ENCODE assay signal across 8 cellular contexts in the genomic region with DNA sequence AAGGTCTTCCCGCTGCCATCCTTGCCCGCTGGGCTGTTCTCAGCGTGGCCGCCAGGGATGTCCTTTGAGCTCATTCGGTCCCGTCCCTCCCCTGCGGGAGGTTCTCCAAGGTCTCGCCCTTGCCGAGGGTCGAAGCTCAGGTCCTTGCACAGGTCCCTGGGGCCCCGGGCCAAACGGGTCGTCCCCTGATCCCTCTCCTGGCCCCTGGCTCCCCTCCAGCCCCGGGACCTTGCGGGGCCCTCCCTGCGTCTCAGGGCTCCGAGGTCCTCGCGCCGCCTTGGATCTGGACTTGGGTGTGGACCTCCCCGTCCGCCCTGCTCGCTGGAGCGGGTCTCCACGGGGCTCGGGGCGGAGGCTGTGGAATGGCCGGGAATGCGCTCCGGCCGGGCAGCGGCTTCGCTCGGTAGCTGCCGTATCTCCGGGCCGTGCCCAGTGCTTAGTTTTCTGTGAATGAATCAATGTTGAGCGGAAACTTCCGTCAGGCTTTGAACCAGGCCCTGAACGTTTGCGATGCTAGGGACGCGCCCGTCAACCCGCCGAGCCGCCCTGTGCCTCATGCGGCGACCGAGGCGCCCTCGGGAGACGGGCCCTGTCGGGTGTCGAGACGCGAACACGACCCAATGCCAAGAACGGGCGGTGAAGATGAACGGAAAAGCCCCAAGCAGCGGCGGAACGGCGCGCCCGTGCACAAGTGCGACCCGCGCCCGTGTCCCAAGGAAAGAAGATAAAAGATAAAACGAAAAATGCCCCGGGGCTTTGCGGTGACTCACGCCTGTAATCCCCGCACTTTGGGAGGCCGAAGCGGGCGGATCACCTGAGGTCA. TPM values are rescaled to one million over a fixed set of nuclear protein-coding genes. Genes with fewer than 3 reads are reported as not detected.
A peak's percentile ranks its signal among the peaks of the same experiment; 100 is the strongest.
DNase-seq lines count a peak whose midpoint lies in the region; ATAC-seq and TF ChIP-seq lines count a peak whose summit lies in the region.

No MANE protein-coding gene starts in this region.

- H3K56ac ChIP-seq in mesendoderm (ENCODE audit: low read length) = peak overlapping the region; percentile 70

- no CpG with 5 or more reads among the region's 79 CpGs for WGBS in mesendoderm (ENCODE audit: extremely low coverage, insufficient coverage, low lambda C conversion rate)

- no peak overlapping the region for H3K4ac ChIP-seq in mesendoderm (ENCODE audit: low read depth, low read length)

- peak; percentile 44 for TF ChIP-seq CTCF in AG09319 (IDR thresholded peaks at IDR 0.05; ENCODE audit: low read depth, low read length)

- no peak for DNase-seq in AG09319 (ENCODE audit: extremely low read depth, low read depth)
- peak; percentile 72 for DNase-seq in activated CD4-positive, alpha-beta memory T cell treated with anti-CD3 and anti-CD28 coated beads, Interleukin-2, amount 10 ng/mL, durations not matched to agents 7 days and 5 days
- peak; percentile 75 for DNase-seq in mesendoderm
- DNase-seq in stimulated activated CD8-positive, alpha-beta memory T cell treated with anti-CD3 and anti-CD28 coated beads, Interleukin-15, amount 100 ng/mL, for 4 hours (ENCODE audit: low read depth in 2 of 2) = peak; percentile 42 to 43
- DNase-seq in GDM1 (lab: John Stamatoyannopoulos, UW) = no peak

- H3K79me2 ChIP-seq in mesendoderm (ENCODE audit: control insufficient read depth, insufficient read depth, low read length) = no peaks in the 10 kb centered on the region

- H3K4me1 ChIP-seq in HUES48 (ENCODE audit: control insufficient read depth, insufficient read depth, low read length) (no peaks in the 10 kb centered on the region), duodenal mucosa (ENCODE audit: control insufficient read depth in 1 of 2, insufficient read depth in 2 of 2, low read length in 2 of 2) (peaks cover 18 to 22% of the 10 kb centered on the region in 2 donors), mesendoderm (ENCODE audit: control insufficient read depth, low read depth, low read length) (peaks cover 3% of the 10 kb centered on the region)

- no peak overlapping the region for H3K27ac ChIP-seq in HUES48 (ENCODE audit: low read depth, low read length)
- peak overlapping the region; percentile 79 for H3K27ac ChIP-seq in duodenal mucosa (ENCODE audit: low read depth, low read length)
- H3K27ac ChIP-seq in mesendoderm (ENCODE audit: low read depth, low read length) = no peak overlapping the region

- H3K9ac ChIP-seq in HUES48 (ENCODE audit: low read depth, low read length) = peak overlapping the region; percentile 5; the same call in 1 of the 2 replicates
- peak overlapping the region; percentile 62 to 74 for H3K9ac ChIP-seq in duodenal mucosa (ENCODE audit: low read depth in 1 of 2, low read length in 2 of 2)
- peak overlapping the region; percentile 59 for H3K9ac ChIP-seq in mesendoderm (ENCODE audit: low read length)

- H3K79me1 ChIP-seq in mesendoderm (ENCODE audit: low read length) = no peaks in the 10 kb centered on the region

- no peaks in the 10 kb centered on the region for H3K27me3 Mint-ChIP-seq in activated CD4-positive, alpha-beta memory T cell treated with anti-CD3 and anti-CD28 coated beads, Interleukin-2, amount 10 ng/mL, durations not matched to agents 7 days and 5 days

- H3K27ac Mint-ChIP-seq in activated CD4-positive, alpha-beta memory T cell treated with anti-CD3 and anti-CD28 coated beads, Interleukin-2, amount 10 ng/mL, durations not matched to agents 7 days and 5 days = no peak overlapping the region

- H2BK120ac ChIP-seq in mesendoderm (ENCODE audit: low read depth, low read length) = no peak overlapping the region

- peak overlapping the region; percentile 45 for H3K23ac ChIP-seq in mesendoderm (ENCODE audit: low read length)

- H3K4me2 ChIP-seq in mesendoderm (ENCODE audit: low read length) = peak overlapping the region; percentile 42

- H4K5ac ChIP-seq in mesendoderm (ENCODE audit: low read length) = no peak overlapping the region

- CTCF ChIA-PET in activated CD4-positive, alpha-beta memory T cell treated with anti-CD3 and anti-CD28 coated beads, Interleukin-2, amount 10 ng/mL, durations not matched to agents 7 days and 5 days (lab: Charles Lee) = interaction anchor here (0.7 to 3.0 kb wide), 12 partner anchors 11 to 293 kb away, joined by 3 to 15 read pairs (median 4); a partner anchor contains a TSS

- no peak overlapping the region for H3K4me3 ChIP-seq in HUES48 (ENCODE audit: low read depth, low read length)
- H3K4me3 ChIP-seq in duodenal mucosa (ENCODE audit: low read depth in 1 of 2, low read length in 2 of 2) = no peak overlapping the region
- peak overlapping the region; percentile 42 for H3K4me3 ChIP-seq in mesendoderm (ENCODE audit: low read length)

- peaks cover 23% of the 10 kb centered on the region for H3K4me1 Mint-ChIP-seq in activated CD4-positive, alpha-beta memory T cell treated with anti-CD3 and anti-CD28 coated beads, Interleukin-2, amount 10 ng/mL, durations not matched to agents 7 days and 5 days

- H3K36me3 Mint-ChIP-seq in activated CD4-positive, alpha-beta memory T cell treated with anti-CD3 and anti-CD28 coated beads, Interleukin-2, amount 10 ng/mL, durations not matched to agents 7 days and 5 days (ENCODE audit: low read depth) = peaks cover 11% of the 10 kb centered on the region

- H4K8ac ChIP-seq in mesendoderm (ENCODE audit: low read depth, low read length) = no peak overlapping the region

- H3K9me3 ChIP-seq in HUES48 (ENCODE audit: control insufficient read depth, insufficient read depth, low read length) = no peaks in the 10 kb centered on the region
- no peaks in the 10 kb centered on the region for H3K9me3 ChIP-seq in duodenal mucosa (ENCODE audit: control insufficient read depth in 1 of 2, low read length in 2 of 2)

- H3K27me3 ChIP-seq in HUES48 (ENCODE audit: control insufficient read depth, insufficient read depth, low read length) (0 out of 2 replicates have a peak, but pooled peaks cover 5% of the 10 kb centered on the region), duodenal mucosa (ENCODE audit: control insufficient read depth in 1 of 2, insufficient read depth in 2 of 2, low read length in 2 of 2) (no peaks in the 10 kb centered on the region), mesendoderm (ENCODE audit: insufficient read depth, low read length, poor library complexity) (no peaks in the 10 kb centered on the region)

- H2AK5ac ChIP-seq in mesendoderm (ENCODE audit: low read length) = no peak overlapping the region

- peaks cover 9% of the 10 kb centered on the region for H3K36me3 ChIP-seq in HUES48 (ENCODE audit: control insufficient read depth, insufficient read depth, low read length)
- peaks cover 2 to 6% of the 10 kb centered on the region in 2 donors for H3K36me3 ChIP-seq in duodenal mucosa (ENCODE audit: control insufficient read depth in 1 of 2, insufficient read depth in 2 of 2, low read length in 2 of 2)
- peaks cover 3% of the 10 kb centered on the region for H3K36me3 ChIP-seq in mesendoderm (ENCODE audit: control insufficient read depth, insufficient read depth, low read length)

- no peak overlapping the region for H2BK5ac ChIP-seq in mesendoderm (ENCODE audit: low read length)

- H3K9me3 Mint-ChIP-seq in activated CD4-positive, alpha-beta memory T cell treated with anti-CD3 and anti-CD28 coated beads, Interleukin-2, amount 10 ng/mL, durations not matched to agents 7 days and 5 days = no peaks in the 10 kb centered on the region

- no peak overlapping the region for H2BK15ac ChIP-seq in mesendoderm (replicated peaks; ENCODE audit: low read depth)

- POLR2A ChIA-PET in activated CD4-positive, alpha-beta memory T cell treated with anti-CD3 and anti-CD28 coated beads, Interleukin-2, amount 10 ng/mL, durations not matched to agents 7 days and 5 days (lab: Charles Lee) = interaction anchor here (0.6 to 4.7 kb wide), 8 partner anchors 24 to 293 kb away, joined by 3 to 43 read pairs (median 4); a partner anchor contains a TSS

- H3K18ac ChIP-seq in mesendoderm (ENCODE audit: low read length) = no peak overlapping the region

- no peak for ATAC-seq in GM21381 (IDR thresholded peaks at IDR 0.05; ENCODE audit: unreplicated experiment)

- no peak overlapping the region for H3K4me3 Mint-ChIP-seq in activated CD4-positive, alpha-beta memory T cell treated with anti-CD3 and anti-CD28 coated beads, Interleukin-2, amount 10 ng/mL, durations not matched to agents 7 days and 5 days

RNA-seq across cellular contexts. Expression of a gene that starts 0.8 kb away (rescaled TPM):
- 10 to 100 TPM; 21.7 to 22.1 TPM for total RNA-seq in activated CD4-positive, alpha-beta memory T cell treated with anti-CD3 and anti-CD28 coated beads, Interleukin-2, amount 10 ng/mL, durations not matched to agents 7 days and 5 days
- polyA plus RNA-seq in mesendoderm (2013, experiment 1 of 2) = not detected
- polyA plus RNA-seq in mesendoderm (2013, experiment 2 of 2) = not detected

RNA-seq across cellular contexts. Expression of a gene that starts 27.7 kb away (rescaled TPM):
- 10 to 100 TPM; 32.1 to 32.7 TPM for total RNA-seq in activated CD4-positive, alpha-beta memory T cell treated with anti-CD3 and anti-CD28 coated beads, Interleukin-2, amount 10 ng/mL, durations not matched to agents 7 days and 5 days
- polyA plus RNA-seq in mesendoderm (2013, experiment 1 of 2) = 50.8 TPM
- 52.5 TPM for polyA plus RNA-seq in mesendoderm (2013, experiment 2 of 2)

Comparison
In these comparisons a context has a peak if more than half of its experiments do, and no peak if none do; other contexts are left out.
1. DNase-seq: peak in activated CD4-positive, alpha-beta memory T cell treated with anti-CD3 and anti-CD28 coated beads, Interleukin-2, amount 10 ng/mL, durations not matched to agents 7 days and 5 days (single experiment), mesendoderm (single experiment) and stimulated activated CD8-positive, alpha-beta memory T cell treated with anti-CD3 and anti-CD28 coated beads, Interleukin-15, amount 100 ng/mL, for 4 hours (2 of 2); none in AG09319 (single experiment) and GDM1 (single experiment).
2. H3K9ac ChIP-seq: peak in every context shown above with its lines; median percentile 68 in duodenal mucosa; 59 in mesendoderm; 5 in HUES48.